In genomic region chrX:119468930-119469635, GRCh38 we compare ENCODE assay signal across 1 cellular context.
A peak's percentile ranks its signal among the peaks of the same experiment; 100 is the strongest.
TF ChIP-seq lines count a peak whose summit lies in the region.

No MANE protein-coding gene starts in this region.

TF ChIP-seq in GM12878, 131 proteins besides CTCF, POLR2A, EP300 and RAD21 (continued from another document):
- TF ChIP-seq SUPT20H (IDR thresholded peaks at IDR 0.05; ENCODE audit: borderline replicate concordance, control insufficient read depth, low read depth, low read length) = no peak
- TF ChIP-seq E2F8 (IDR thresholded peaks at IDR 0.05; ENCODE audit: low read depth, partially characterized antibody) = no peak
- no peak for TF ChIP-seq FOS (IDR thresholded peaks at IDR 0.05; ENCODE audit: borderline replicate concordance, extremely low read depth, insufficient read length)
- TF ChIP-seq ASH2L (IDR thresholded peaks at IDR 0.05; ENCODE audit: borderline replicate concordance, low read depth) = no peak
- TF ChIP-seq SMAD5 (IDR thresholded peaks at IDR 0.05; ENCODE audit: low read depth) = no peak
- no peak for TF ChIP-seq USF2 (IDR thresholded peaks at IDR 0.05; ENCODE audit: borderline replicate concordance, low read depth, low read length)
- peak; percentile 78 for TF ChIP-seq CREM (IDR thresholded peaks at IDR 0.05; ENCODE audit: low read depth)
- no peak for TF ChIP-seq BMI1 (IDR thresholded peaks at IDR 0.05; ENCODE audit: borderline replicate concordance)
- no peak for TF ChIP-seq ZNF274 (IDR thresholded peaks at IDR 0.05; ENCODE audit: insufficient read depth, insufficient read length)
- TF ChIP-seq NR2F1 (conservative IDR thresholded peaks at IDR 0.05) = peak; percentile 83
- TF ChIP-seq MXI1 (IDR thresholded peaks at IDR 0.05; ENCODE audit: low read depth, low read length) = peak; percentile 83
